In genomic region chr3:67661079-67661478, GRCh38 we compare ENCODE assay signal across 25 cellular contexts.
"Had no signal": no experiment of that assay in that cellular context is flagged by ENCODE, and none has a peak within 500 bp of the region (broad histone marks: within the 10 kb centered on the region; RNA-seq: fewer than 3 reads in every experiment).

No MANE protein-coding gene starts in this region.

- H3K9me3 Mint-ChIP-seq: dendritic cell treated with granulocyte-macrophage colony-stimulating factor and Interleukin-4, amounts not matched to agents 40 ng/mL and 50 ng/mL, for 4 days had no signal

- H3K36me3 ChIP-seq: neutrophil, ovary, prostate gland, upper lobe of right lung had no signal

- H3K4me3 ChIP-seq: ovary, prostate gland, upper lobe of right lung had no signal

- ATAC-seq: activated CD4-positive, CD25-positive, alpha-beta regulatory T cell treated with anti-CD3 and anti-CD28 coated beads, Interleukin-2, amount 50 U/mL, for 24 hours; activated CD8-positive, alpha-beta memory T cell treated with anti-CD3 and anti-CD28 coated beads, Interleukin-2, amount 10 ng/mL, durations not matched to agents 7 days and 5 days; activated CD8-positive, alpha-beta T cell treated with anti-CD3 and anti-CD28 coated beads for 36 hours; activated naive CD4-positive, alpha-beta T cell treated with anti-CD3 and anti-CD28 coated beads, Interleukin-2, amount 50 U/mL, for 72 hours; stimulated activated naive CD8-positive, alpha-beta T cell treated with anti-CD3 and anti-CD28 coated beads, Interleukin-15, Interleukin-2, amounts not matched to agents 100 U/mL and 50 U/mL, for 24 hours; upper lobe of right lung had no signal

- H3K4me3 Mint-ChIP-seq: activated CD4-positive, alpha-beta T cell treated with anti-CD3 and anti-CD28 coated beads, Interleukin-2, amount 10 ng/mL, durations not matched to agents 24 days and 14 days; activated CD8-positive, alpha-beta memory T cell treated with anti-CD3 and anti-CD28 coated beads, Interleukin-2, amount 10 ng/mL, durations not matched to agents 7 days and 5 days; activated CD8-positive, alpha-beta T cell treated with anti-CD3 and anti-CD28 coated beads for 36 hours; activated T-helper 1 cell treated with anti-CD3 and anti-CD28 coated beads, Interleukin-12 subunit alpha, Interleukin-12 subunit beta, Interleukin-2, Interleukin-4 antibody, amounts not matched to agents 30 ng/mL and 10 ng/mL and 1 ng/mL, durations not matched to agents 14 hours and 24 hours and 36 hours; dendritic cell treated with granulocyte-macrophage colony-stimulating factor and Interleukin-4, amounts not matched to agents 40 ng/mL and 50 ng/mL, for 4 days; nephron; T-helper 2 cell treated with Interferon-gamma antibody and Interleukin-4, amounts not matched to agents 5 μg/mL and 100 μg/mL, for 36 hours had no signal

- H3K27ac Mint-ChIP-seq: activated CD4-positive, alpha-beta T cell treated with anti-CD3 and anti-CD28 coated beads, Interleukin-2, amount 10 ng/mL, durations not matched to agents 24 days and 14 days; activated CD8-positive, alpha-beta memory T cell treated with anti-CD3 and anti-CD28 coated beads, Interleukin-2, amount 10 ng/mL, durations not matched to agents 7 days and 5 days; activated CD8-positive, alpha-beta T cell treated with anti-CD3 and anti-CD28 coated beads for 36 hours; activated naive CD4-positive, alpha-beta T cell treated with anti-CD3 and anti-CD28 coated beads, Interleukin-2, amount 50 U/mL, for 72 hours; activated T-helper 1 cell treated with anti-CD3 and anti-CD28 coated beads, Interleukin-12 subunit alpha, Interleukin-12 subunit beta, Interleukin-2, Interleukin-4 antibody, amounts not matched to agents 30 ng/mL and 10 ng/mL and 1 ng/mL, durations not matched to agents 14 hours and 24 hours and 36 hours; dendritic cell treated with granulocyte-macrophage colony-stimulating factor and Interleukin-4, amounts not matched to agents 40 ng/mL and 50 ng/mL, for 4 days; T-helper 2 cell treated with Interferon-gamma antibody and Interleukin-4, amounts not matched to agents 5 μg/mL and 100 μg/mL, for 36 hours had no signal

- H3K4me1 ChIP-seq: prostate gland, upper lobe of right lung had no signal

- FAIRE-seq: bronchial epithelial cell, kidney had no signal

- H3K27me3 ChIP-seq: ovary, upper lobe of right lung had no signal

- H3K27me3 Mint-ChIP-seq: activated CD8-positive, alpha-beta memory T cell treated with anti-CD3 and anti-CD28 coated beads, Interleukin-2, amount 10 ng/mL, durations not matched to agents 7 days and 5 days; activated CD8-positive, alpha-beta T cell treated with anti-CD3 and anti-CD28 coated beads for 36 hours had no signal

- DNase-seq: activated CD4-positive, alpha-beta T cell treated with anti-CD3 and anti-CD28 coated beads, Interleukin-2, amount 10 ng/mL, durations not matched to agents 24 days and 14 days; activated CD8-positive, alpha-beta memory T cell treated with anti-CD3 and anti-CD28 coated beads, Interleukin-2, amount 10 ng/mL, durations not matched to agents 7 days and 5 days; activated CD8-positive, alpha-beta T cell treated with anti-CD3 and anti-CD28 coated beads for 36 hours; activated gamma-delta T cell; amniotic stem cell; effector CD8-positive, alpha-beta T cell; kidney; mammary epithelial cell; midbrain; ovary; SK-N-SH; stimulated activated CD4-positive, alpha-beta T cell treated with anti-CD3 and anti-CD28 coated beads, Interleukin-12 subunit alpha, Interleukin-12 subunit beta, amount 100 ng/mL, for 4 hours; stimulated activated CD4-positive, alpha-beta T cell treated with anti-CD3 and anti-CD28 coated beads, Interleukin-4, amount 100 ng/mL, for 4 hours; stimulated activated naive CD8-positive, alpha-beta T cell treated with anti-CD3 and anti-CD28 coated beads, Interleukin-15, Interleukin-2, amounts not matched to agents 100 U/mL and 50 U/mL, for 24 hours; upper lobe of right lung had no signal

- H3K9me3 ChIP-seq: neutrophil, ovary, prostate gland, SK-N-SH, upper lobe of right lung had no signal

- H3K27ac ChIP-seq: neutrophil, ovary, prostate gland, upper lobe of right lung, VCaP had no signal

- H3K9ac ChIP-seq: SK-N-SH had no signal

- H3K4me2 ChIP-seq: SK-N-SH had no signal
